ENCODE assay signal across 8 cellular contexts in genomic region chr1:43979528-43980254, GRCh38. TPM values are rescaled to one million over a fixed set of nuclear protein-coding genes. Genes with fewer than 3 reads are reported as not detected.
DNase-seq lines count a peak whose midpoint lies in the region; ATAC-seq, FAIRE-seq and TF ChIP-seq lines count a peak whose summit lies in the region.

No MANE protein-coding gene starts in this region.

- peak overlapping the region; percentile 46 for H3K4me3 ChIP-seq in bronchial epithelial cell (ENCODE audit: low read depth, low read length)

- no peak for TF ChIP-seq CTCF in bronchial epithelial cell (IDR thresholded peaks at IDR 0.05; ENCODE audit: insufficient read depth, low read length, severe bottlenecking)

- H3K4me3 Mint-ChIP-seq in stimulated activated naive B cell treated with anti-CD40 and anti-IgM and Interleukin-4, amounts not matched to agents 10 μg/mL and 1 μg/mL and 100 μg/mL, for 72 hours: peak overlapping the region; percentile 84 to 87

- peak; percentile 25 for ATAC-seq in stimulated activated naive B cell treated with anti-CD40 and anti-IgM and Interleukin-4, amounts not matched to agents 10 μg/mL and 1 μg/mL and 100 μg/mL, for 72 hours (replicated peaks)
- no peak for ATAC-seq in GM18867 (IDR thresholded peaks at IDR 0.05; ENCODE audit: unreplicated experiment)

- H3K9me3 Mint-ChIP-seq in stimulated activated naive B cell treated with anti-CD40 and anti-IgM and Interleukin-4, amounts not matched to agents 10 μg/mL and 1 μg/mL and 100 μg/mL, for 72 hours: no peaks in the 10 kb centered on the region

- H3K27me3 Mint-ChIP-seq in stimulated activated naive B cell treated with anti-CD40 and anti-IgM and Interleukin-4, amounts not matched to agents 10 μg/mL and 1 μg/mL and 100 μg/mL, for 72 hours: no peaks in the 10 kb centered on the region

- DNase-seq in Ammon's horn (ENCODE audit: low spot score) (peak; percentile 45), GM19239 (ENCODE audit: insufficient read length, low spot score) (peak; percentile 66), RKO (ENCODE audit: low spot score) (peak; percentile 72), bronchial epithelial cell (ENCODE audit: low read depth) (peak; percentile 34), left kidney (ENCODE audit: low read depth, low spot score) (peak; percentile 67), GM19240 (ENCODE audit: insufficient read length, low spot score) (no peak)
- no peak for DNase-seq in stimulated activated naive B cell treated with anti-CD40 and anti-IgM and Interleukin-4, amounts not matched to agents 10 μg/mL and 1 μg/mL and 100 μg/mL, for 72 hours

- H3K27me3 ChIP-seq in bronchial epithelial cell (ENCODE audit: control insufficient read depth, insufficient read depth, low read length): no peaks in the 10 kb centered on the region

- H3K27ac Mint-ChIP-seq in stimulated activated naive B cell treated with anti-CD40 and anti-IgM and Interleukin-4, amounts not matched to agents 10 μg/mL and 1 μg/mL and 100 μg/mL, for 72 hours: peak overlapping the region; percentile 85

- peak; percentile 69 for FAIRE-seq in GM19239 (lab: Jason Lieb, UNC)
- FAIRE-seq in bronchial epithelial cell (lab: Jason Lieb, UNC): peak; percentile 58

- H3K36me3 Mint-ChIP-seq in stimulated activated naive B cell treated with anti-CD40 and anti-IgM and Interleukin-4, amounts not matched to agents 10 μg/mL and 1 μg/mL and 100 μg/mL, for 72 hours: peaks cover 48 to 57% of the 10 kb centered on the region in 2 donors

- peaks cover 23% of the 10 kb centered on the region for H3K36me3 ChIP-seq in bronchial epithelial cell (ENCODE audit: control insufficient read depth, insufficient read depth, low read length)

- H3K4me1 Mint-ChIP-seq in stimulated activated naive B cell treated with anti-CD40 and anti-IgM and Interleukin-4, amounts not matched to agents 10 μg/mL and 1 μg/mL and 100 μg/mL, for 72 hours: peaks cover 42 to 54% of the 10 kb centered on the region in 2 donors

RNA-seq across cellular contexts. Expression of gene B4GALT2, which starts 0.7 kb away (rescaled TPM):
- total RNA-seq in bronchial epithelial cell: 72.7 and 84.0 TPM in 2 replicates

RNA-seq across cellular contexts. Expression of gene ATP6V0B, which starts 4.9 kb away (rescaled TPM):
- 220 and 241 TPM in 2 replicates for total RNA-seq in bronchial epithelial cell

RNA-seq across cellular contexts. Expression of gene DPH2, which starts 9.9 kb away (rescaled TPM):
- 17.9 and 31.9 TPM in 2 replicates for total RNA-seq in bronchial epithelial cell

RNA-seq across cellular contexts. Expression of gene CCDC24, which starts 11.7 kb away (rescaled TPM):
- total RNA-seq in bronchial epithelial cell: 2.6 and 3.7 TPM in 2 replicates

RNA-seq across cellular contexts. Expression of gene IPO13, which starts 32.9 kb away (rescaled TPM):
- total RNA-seq in bronchial epithelial cell: 13.2 and 19.8 TPM in 2 replicates

Comparison
In these comparisons a context has a peak if more than half of its experiments do, and no peak if none do; other contexts are left out.
1. DNase-seq: peak in Ammon's horn (single experiment), GM19239 (single experiment), RKO (single experiment), bronchial epithelial cell (single experiment) and left kidney (single experiment); none in stimulated activated naive B cell treated with anti-CD40 and anti-IgM and Interleukin-4, amounts not matched to agents 10 μg/mL and 1 μg/mL and 100 μg/mL, for 72 hours (single experiment) and GM19240 (single experiment).